ENCODE assay signal across 9 cellular contexts in genomic region chr3:69542265-69543079, GRCh38.
DNase-seq lines count a peak whose midpoint lies in the region; ATAC-seq, FAIRE-seq and TF ChIP-seq lines count a peak whose summit lies in the region.
"Had no signal": no experiment of that assay in that cellular context is flagged by ENCODE, and none has a peak within 500 bp of the region (broad histone marks: within the 10 kb centered on the region; RNA-seq: fewer than 3 reads in every experiment).

No MANE protein-coding gene starts in this region.

- no peak for TF ChIP-seq CTCF in PC-3 (conservative IDR thresholded peaks at IDR 0.05; ENCODE audit: low read depth, low read length)

- DNase-seq in COR-L47 (lab: John Stamatoyannopoulos, UW) (peak; percentile 11), PC-3 (no peak), frontal cortex (ENCODE audit: low spot score in 2 of 2) (peak; percentile 68 to 85), NCI-H1694 (lab: John Stamatoyannopoulos, UW) (no peak), AG08396 (ENCODE audit: low spot score) (no peak)

- H3K4me1 ChIP-seq in PC-3 (ENCODE audit: insufficient read depth, low read length) (no peaks in the 10 kb centered on the region), neuron (ENCODE audit: insufficient read depth, low read length) (no peaks in the 10 kb centered on the region)

- H3K4me3 ChIP-seq in PC-3 (ENCODE audit: low read length) (peak overlapping the region; percentile 32; the same call in 1 of the 2 replicates), neuron (ENCODE audit: low read length) (no peak overlapping the region)

- no peaks in the 10 kb centered on the region for H3K9me2 ChIP-seq in PC-3 (replicated peaks; ENCODE audit: low read length)

- no peaks in the 10 kb centered on the region for H4K20me1 ChIP-seq in PC-3 (ENCODE audit: low read length)

- no peaks in the 10 kb centered on the region for H3K9me3 ChIP-seq in PC-3 (ENCODE audit: low read length)
- H3K9me3 ChIP-seq in neuron (ENCODE audit: low read length), result no peaks in the 10 kb centered on the region

- H2AFZ ChIP-seq in PC-3 (ENCODE audit: low read length) (no peak overlapping the region), neuron (ENCODE audit: low read depth, low read length) (peak overlapping the region; percentile 16)

- no peaks in the 10 kb centered on the region for H3K36me3 ChIP-seq in PC-3 (ENCODE audit: low read depth, low read length)
- H3K36me3 ChIP-seq in neuron (ENCODE audit: insufficient read depth, low read length), result no peaks in the 10 kb centered on the region

- FAIRE-seq in frontal cortex (lab: Jason Lieb, UNC), result no peak

- CTCF ChIA-PET in PC-3 (lab: Charles Lee), result no interaction called here

- no peak overlapping the region for H3K27ac ChIP-seq in PC-3 (ENCODE audit: low read length)
- H3K27ac ChIP-seq: KMS-11 had no signal

- H3K27me3 ChIP-seq in PC-3 (ENCODE audit: low read length) (peaks cover 19% of the 10 kb centered on the region), neuron (ENCODE audit: insufficient read depth, low read length) (peaks cover 44% of the 10 kb centered on the region)

- H3K4me2 ChIP-seq in PC-3 (ENCODE audit: low read length), result peak overlapping the region; percentile 48
- H3K4me2 ChIP-seq: KMS-11 had no signal

- POLR2A ChIA-PET in PC-3 (lab: Charles Lee; ENCODE audit: unreplicated experiment), result no interaction called here

- H3K79me2 ChIP-seq in PC-3 (ENCODE audit: low read length), result no peaks in the 10 kb centered on the region

- BruUV-seq in PC-3 (replicated peaks; lab: Mats Ljungman, UMichigan), result no TSS peak

- peak; percentile 18; the same call in 1 of the 2 replicates for ATAC-seq in PC-3
- ATAC-seq in HG02981 (IDR thresholded peaks at IDR 0.05; ENCODE audit: unreplicated experiment), result no peak
- ATAC-seq in GM18868 (IDR thresholded peaks at IDR 0.05; ENCODE audit: unreplicated experiment), result no peak

- H3F3A ChIP-seq in PC-3 (ENCODE audit: low read length, unreplicated experiment), result no peaks in the 10 kb centered on the region

- intact Hi-C loops in PC-3 (cut with micrococcal nuclease), result no loop called here

- H3K9ac ChIP-seq in PC-3 (ENCODE audit: low read length), result no peak overlapping the region
- H3K9ac ChIP-seq: KMS-11 had no signal

Comparison
In these comparisons a context has a peak if more than half of its experiments do, and no peak if none do; other contexts are left out.
1. DNase-seq: peak in COR-L47 (single experiment) and frontal cortex (2 of 2); none in PC-3 (single experiment), NCI-H1694 (single experiment) and AG08396 (single experiment).